In genomic region chr11:32893947-32894827, GRCh38 we compare ENCODE assay signal across 8 cellular contexts.
DNase-seq lines count a peak whose midpoint lies in the region; TF ChIP-seq lines count a peak whose summit lies in the region.

No MANE protein-coding gene starts in this region.

- no peaks in the 10 kb centered on the region for H3K27me3 ChIP-seq in layer of hippocampus (ENCODE audit: control insufficient read depth, insufficient read depth, low read length)

- peak overlapping the region; percentile 81 for H3K27ac ChIP-seq in layer of hippocampus (ENCODE audit: low read depth, low read length)

- TF ChIP-seq CTCF in GM13976 (IDR thresholded peaks at IDR 0.05; ENCODE audit: borderline replicate concordance, control extremely low read depth, extremely low read depth, insufficient read depth, missing control alignments): no peak

- DNase-seq in AG08395 (ENCODE audit: low spot score): peak; percentile 62
- DNase-seq in GM13976 (ENCODE audit: low spot score): peak; percentile 65
- DNase-seq in NCI-H1105 treated with DMSO at 0.1 percent for 48 hours (lab: John Stamatoyannopoulos, UW): peak; percentile 89
- DNase-seq in SKM-1 (lab: John Stamatoyannopoulos, UW; ENCODE audit: unreplicated experiment): peak; percentile 45
- DNase-seq in dedifferentiated amniotic fluid mesenchymal stem cell (ENCODE audit: extremely low spot score): peak; percentile 50
- peak; percentile 25 for DNase-seq in stimulated activated CD8-positive, alpha-beta memory T cell treated with anti-CD3 and anti-CD28 coated beads, Interleukin-4, amount 100 ng/mL, for 48 hours
- DNase-seq in activated effector memory CD4-positive, alpha-beta T cell treated with anti-CD3 and anti-CD28 coated beads, Interleukin-2, amount 50 U/mL, for 16 hours: no peak

- in situ Hi-C loops in GM13976 (cut with MboI; ENCODE audit: low sequenced_read_pairs, unreplicated experiment): no loop called here
